13 cellular contexts compared by ENCODE assay signal in genomic region chr13:51122868-51123267, GRCh38. TPM values are rescaled to one million over a fixed set of nuclear protein-coding genes. Genes with fewer than 3 reads are reported as not detected.
DNase-seq lines count a peak whose midpoint lies in the region; ATAC-seq, FAIRE-seq and TF ChIP-seq lines count a peak whose summit lies in the region.
"Had no signal": no experiment of that assay in that cellular context is flagged by ENCODE, and none has a peak within 500 bp of the region (broad histone marks: within the 10 kb centered on the region; RNA-seq: fewer than 3 reads in every experiment).

No MANE protein-coding gene starts in this region.

- DNase-seq in Calu3 (peak; percentile 12), pancreas (no peak), HUDEP-2 (lab: John Stamatoyannopoulos, UW; ENCODE audit: unreplicated experiment in 76 of 76) (no peak), NCI-H510A (lab: John Stamatoyannopoulos, UW) (no peak)
- DNase-seq in activated T-cell treated with anti-CD3 and anti-CD28 coated beads, Interleukin-2, amount 50 U/mL, for 72 hours: peak; percentile 20 to 26
- DNase-seq: GOT3, NCI-H1105 treated with DMSO at 0.1 percent for 48 hours, NCI-H524 treated with DMSO at 0.1 percent for 48 hours had no signal

- no peaks in the 10 kb centered on the region for H3K36me3 ChIP-seq in pancreas

- H3K27me3 ChIP-seq in pancreas: no peaks in the 10 kb centered on the region

- no peaks in the 10 kb centered on the region for H3K36me3 Mint-ChIP-seq in Calu3 (ENCODE audit: insufficient read depth, unreplicated experiment)
- H3K36me3 Mint-ChIP-seq in activated T-cell treated with anti-CD3 and anti-CD28 coated beads, Interleukin-2, amount 50 U/mL, for 72 hours (ENCODE audit: insufficient read depth in 2 of 2): no peaks in the 10 kb centered on the region
- H3K36me3 Mint-ChIP-seq: activated naive CD4-positive, alpha-beta T cell treated with anti-CD3 and anti-CD28 coated beads, Interleukin-2, amount 50 U/mL, for 24 hours had no signal

- intact Hi-C loops in Calu3 (cut with micrococcal nuclease; ENCODE audit: unreplicated experiment): loop anchor here (10.0 kb wide), 1 partner anchor 672 kb away; no protein-coding TSS in a partner anchor
- intact Hi-C loops in pancreas (cut with DNase I): no loop called here

- no peak overlapping the region for H3K4me3 Mint-ChIP-seq in Calu3 (ENCODE audit: low read depth, unreplicated experiment)
- H3K4me3 Mint-ChIP-seq in activated T-cell treated with anti-CD3 and anti-CD28 coated beads, Interleukin-2, amount 50 U/mL, for 72 hours: peak overlapping the region in 1 of 2 donors; percentile 27
- H3K4me3 Mint-ChIP-seq: activated naive CD4-positive, alpha-beta T cell treated with anti-CD3 and anti-CD28 coated beads, Interleukin-2, amount 50 U/mL, for 24 hours had no signal

- WGBS in pancreas, 2 donors: 23 to 25% methylated on average over 6 of the region's 6 CpGs

- TF ChIP-seq CTCF in Calu3 (IDR thresholded peaks at IDR 0.05; ENCODE audit: unreplicated experiment): no peak
- no peak for TF ChIP-seq CTCF in pancreas (IDR thresholded peaks at IDR 0.05)

- no peak for FAIRE-seq in pancreas (lab: Jason Lieb, UNC)

- no peaks in the 10 kb centered on the region for H3K9me3 ChIP-seq in pancreas

- BruUV-seq in Calu3 (replicated peaks; lab: Mats Ljungman, UMichigan): no TSS peak

- H3K4me3 ChIP-seq in pancreas: no peak overlapping the region

- peaks cover 24% of the 10 kb centered on the region for H3K27me3 Mint-ChIP-seq in Calu3 (ENCODE audit: unreplicated experiment)
- peaks cover 40% of the 10 kb centered on the region for H3K27me3 Mint-ChIP-seq in activated T-cell treated with anti-CD3 and anti-CD28 coated beads, Interleukin-2, amount 50 U/mL, for 72 hours (ENCODE audit: low read depth)

- no peaks in the 10 kb centered on the region for H3K9me3 Mint-ChIP-seq in Calu3 (ENCODE audit: low read depth, unreplicated experiment)
- H3K9me3 Mint-ChIP-seq in activated T-cell treated with anti-CD3 and anti-CD28 coated beads, Interleukin-2, amount 50 U/mL, for 72 hours: peaks cover 0 to 1% of the 10 kb centered on the region in 2 donors
- H3K9me3 Mint-ChIP-seq: activated naive CD4-positive, alpha-beta T cell treated with anti-CD3 and anti-CD28 coated beads, Interleukin-2, amount 50 U/mL, for 24 hours had no signal

- peaks cover 16% of the 10 kb centered on the region for H3K4me1 Mint-ChIP-seq in Calu3 (ENCODE audit: low read depth, unreplicated experiment)
- peaks cover 14% of the 10 kb centered on the region for H3K4me1 Mint-ChIP-seq in activated T-cell treated with anti-CD3 and anti-CD28 coated beads, Interleukin-2, amount 50 U/mL, for 72 hours (ENCODE audit: low read depth)
- H3K4me1 Mint-ChIP-seq: activated naive CD4-positive, alpha-beta T cell treated with anti-CD3 and anti-CD28 coated beads, Interleukin-2, amount 50 U/mL, for 24 hours had no signal

- CTCF ChIA-PET in Calu3 (lab: Charles Lee): interaction anchor here (1.7 kb wide), 1 partner anchor 163 kb away, joined by 4 read pairs; no protein-coding TSS in a partner anchor

- ATAC-seq in GM18511 (IDR thresholded peaks at IDR 0.05; ENCODE audit: unreplicated experiment) (peak; percentile 58), pancreas (peak in 3 of 4 donors; percentile 17 to 49 (median 35)), HG03025 (IDR thresholded peaks at IDR 0.05; ENCODE audit: low FRiP score, unreplicated experiment) (no peak)
- peak; percentile 74 to 77 for ATAC-seq in activated T-cell treated with anti-CD3 and anti-CD28 coated beads, Interleukin-2, amount 50 U/mL, for 72 hours (replicated peaks in 1 of 2)

- no peak overlapping the region for H3K27ac ChIP-seq in pancreas

- peaks cover 0 to 7% (median 0%) of the 10 kb centered on the region in 3 donors for H3K4me1 ChIP-seq in pancreas

- H3K27ac Mint-ChIP-seq in Calu3 (ENCODE audit: unreplicated experiment): no peak overlapping the region
- H3K27ac Mint-ChIP-seq in activated T-cell treated with anti-CD3 and anti-CD28 coated beads, Interleukin-2, amount 50 U/mL, for 72 hours: no peak overlapping the region
- H3K27ac Mint-ChIP-seq: activated naive CD4-positive, alpha-beta T cell treated with anti-CD3 and anti-CD28 coated beads, Interleukin-2, amount 50 U/mL, for 24 hours had no signal

RNA-seq across cellular contexts. Expression of gene C13orf42, which starts 11.8 kb away (rescaled TPM):
- total RNA-seq in Calu3 (2022) (not detected in 2 replicates), pancreas (not detected)
- not detected for total RNA-seq in activated T-cell treated with anti-CD3 and anti-CD28 coated beads, Interleukin-2, amount 50 U/mL, for 72 hours
- polyA plus RNA-seq in pancreas: not detected
- total RNA-seq: mucosa of gallbladder, progenitor cell of endocrine pancreas had no signal

Comparison
In these comparisons a context has a peak if more than half of its experiments do, and no peak if none do; other contexts are left out.
1. DNase-seq: peak in Calu3 (single experiment) and activated T-cell treated with anti-CD3 and anti-CD28 coated beads, Interleukin-2, amount 50 U/mL, for 72 hours (2 of 2); none in pancreas (0 of 6), HUDEP-2 (0 of 76) and NCI-H510A (single experiment).